ENCODE assay signal across 15 cellular contexts in the genomic region with DNA sequence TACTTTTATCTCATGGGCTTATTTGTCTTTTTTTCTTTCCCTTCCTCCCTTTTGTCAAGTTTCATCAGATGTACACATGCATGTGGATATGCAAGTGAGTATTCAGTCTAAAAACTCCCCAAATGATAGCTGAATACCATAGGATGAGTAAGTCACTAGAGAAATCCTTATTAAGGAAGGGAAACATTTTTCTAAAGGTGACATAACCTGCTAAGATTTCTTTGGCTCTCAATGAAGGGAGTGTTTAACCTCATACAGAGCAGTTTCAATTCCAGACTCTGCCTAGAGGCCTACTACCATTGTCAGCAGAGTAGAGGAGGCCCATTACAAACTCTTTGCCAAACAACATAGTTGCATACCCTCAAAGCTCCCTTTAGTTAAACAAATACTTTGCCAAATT.
DNase-seq lines count a peak whose midpoint lies in the region; ATAC-seq, FAIRE-seq and TF ChIP-seq lines count a peak whose summit lies in the region.
"Had no signal": no experiment of that assay in that cellular context is flagged by ENCODE, and none has a peak within 500 bp of the region (broad histone marks: within the 10 kb centered on the region; RNA-seq: fewer than 3 reads in every experiment).

No MANE protein-coding gene starts in this region.

- no peak for TF ChIP-seq EP300 in A549 (IDR thresholded peaks at IDR 0.05)

- dilution Hi-C loops in keratinocyte (cut with MboI; ENCODE audit: extremely low pct_ligation_motif_present, low sequenced_read_pairs), result no loop called here

- no peaks in the 10 kb centered on the region; the same call in none of the 2 replicates for H3K27me3 Mint-ChIP-seq in HFFc6 (ENCODE audit: insufficient read depth)
- H3K27me3 Mint-ChIP-seq in T-helper 2 cell treated with Interferon-gamma antibody and Interleukin-4, amounts not matched to agents 5 μg/mL and 100 μg/mL, for 36 hours (ENCODE audit: low read depth), result no peaks in the 10 kb centered on the region

- H3K4me3 ChIP-seq in A549, result no peak overlapping the region
- H3K4me3 ChIP-seq in bronchial epithelial cell (ENCODE audit: low read depth, low read length), result no peak overlapping the region
- no peak overlapping the region for H3K4me3 ChIP-seq in keratinocyte (ENCODE audit: control insufficient read depth in 2 of 3, extremely low read depth in 1 of 3, insufficient read depth in 2 of 3, low read depth in 1 of 3, low read length in 3 of 3)
- H3K4me3 ChIP-seq: cardiac muscle cell had no signal

- POLR2A ChIA-PET in A549 (lab: Yijun Ruan, JAX), result no interaction called here

- H3K27ac ChIP-seq in A549 (peak overlapping the region in 1 of 2 experiments; percentile 64; a peak in 2 of 6 replicates), keratinocyte (ENCODE audit: control insufficient read depth, insufficient read depth, low read length) (peak overlapping the region; percentile 64)
- H3K27ac ChIP-seq: cardiac muscle cell had no signal

- FAIRE-seq in A549 (lab: Jason Lieb, UNC), result no peak
- no peak for FAIRE-seq in bronchial epithelial cell (lab: Jason Lieb, UNC)
- peak; percentile 67 for FAIRE-seq in keratinocyte (lab: Jason Lieb, UNC)
- FAIRE-seq: GM18507 had no signal

- no peak for DNase-seq in A549 (ENCODE audit: low read depth in 1 of 2, low spot score in 1 of 2)
- peak; percentile 69 for DNase-seq in HFFc6
- peak; percentile 83 for DNase-seq in bronchial epithelial cell (ENCODE audit: low read depth)
- DNase-seq in keratinocyte (ENCODE audit: low read depth, low spot score), result no peak
- DNase-seq in UCSD-AML1 (lab: John Stamatoyannopoulos, UW; ENCODE audit: unreplicated experiment), result no peak
- DNase-seq in T-helper 2 cell treated with Interferon-gamma antibody and Interleukin-4, amounts not matched to agents 5 μg/mL and 100 μg/mL, for 36 hours (ENCODE audit: low spot score), result no peak
- DNase-seq in NOMO-1 treated with DMSO at 0.1 percent for 48 hours (lab: John Stamatoyannopoulos, UW; ENCODE audit: unreplicated experiment), result no peak
- no peak for DNase-seq in activated CD4-positive, alpha-beta T cell treated with anti-CD3 and anti-CD28 coated beads, Interleukin-2, amount 50 U/mL, for 4 hours
- DNase-seq: activated naive CD4-positive, alpha-beta T cell; effector CD8-positive, alpha-beta T cell; NCI-H187; NCI-H510A treated with DMSO at 0.1 percent for 48 hours had no signal

- no peak for TF ChIP-seq POLR2A in A549 (IDR thresholded peaks at IDR 0.05; ENCODE audit: low read length)

- H3K4me1 Mint-ChIP-seq in HFFc6 (ENCODE audit: low read depth), result peaks cover 8% of the 10 kb centered on the region
- no peaks in the 10 kb centered on the region for H3K4me1 Mint-ChIP-seq in T-helper 2 cell treated with Interferon-gamma antibody and Interleukin-4, amounts not matched to agents 5 μg/mL and 100 μg/mL, for 36 hours (ENCODE audit: low read depth)

- CTCF ChIA-PET in A549 (lab: Yijun Ruan, JAX), result interaction anchor here (1.6 kb wide), 1 partner anchor 17 kb away, joined by 3 read pairs; no protein-coding TSS in a partner anchor

- H3K9me1 ChIP-seq in keratinocyte (ENCODE audit: control insufficient read depth, extremely low read depth, insufficient read depth, low read length), result no peaks in the 10 kb centered on the region

- peaks cover 1% of the 10 kb centered on the region for H3K36me3 ChIP-seq in bronchial epithelial cell (ENCODE audit: control insufficient read depth, insufficient read depth, low read length)
- H3K36me3 ChIP-seq in keratinocyte (ENCODE audit: control insufficient read depth in 2 of 2, extremely low read depth in 1 of 2, insufficient read depth in 2 of 2, low read length in 2 of 2), result peaks cover 5 to 10% of the 10 kb centered on the region in 2 experiments
- H3K36me3 ChIP-seq: cardiac muscle cell had no signal

- H3K4me1 ChIP-seq in A549 (peaks cover 87% of the 10 kb centered on the region), keratinocyte (ENCODE audit: control insufficient read depth, extremely low read depth, insufficient read depth, low read length) (peaks cover 84% of the 10 kb centered on the region)

- H3K79me2 ChIP-seq in keratinocyte (ENCODE audit: control insufficient read depth, insufficient read depth, low read length), result peaks cover 16% of the 10 kb centered on the region

- no peak overlapping the region for H2AFZ ChIP-seq in keratinocyte (ENCODE audit: control insufficient read depth, low read length)

- no peak for ATAC-seq in A549
- ATAC-seq: Panc1 had no signal

- no peak for TF ChIP-seq RAD21 in A549 (conservative IDR thresholded peaks at IDR 0.05 in 1 of 2, IDR thresholded peaks at IDR 0.05 in 1 of 2)

- H3K27ac Mint-ChIP-seq in HFFc6, result peak overlapping the region; percentile 67
- no peak overlapping the region for H3K27ac Mint-ChIP-seq in T-helper 2 cell treated with Interferon-gamma antibody and Interleukin-4, amounts not matched to agents 5 μg/mL and 100 μg/mL, for 36 hours

- no peaks in the 10 kb centered on the region for H4K20me1 ChIP-seq in keratinocyte (ENCODE audit: control insufficient read depth, extremely low read depth, insufficient read depth, low read length)

- H3K4me2 ChIP-seq in A549 (peak overlapping the region; percentile 26), keratinocyte (ENCODE audit: control insufficient read depth, extremely low read depth, insufficient read depth, low read depth, low read length) (peak overlapping the region; percentile 18)

- TF ChIP-seq CTCF in A549 (IDR thresholded peaks at IDR 0.05) (no peak), HFFc6 (IDR thresholded peaks at IDR 0.05) (no peak), bronchial epithelial cell (IDR thresholded peaks at IDR 0.05; ENCODE audit: insufficient read depth, low read length, severe bottlenecking) (no peak), keratinocyte (optimal IDR thresholded peaks at IDR 0.05 in 1 of 3, IDR thresholded peaks at IDR 0.05 in 1 of 3, conservative IDR thresholded peaks at IDR 0.05 in 1 of 3; ENCODE audit: extremely low read depth in 1 of 3, insufficient read depth in 2 of 3, low read length in 3 of 3) (no peak)

- H3K9me3 ChIP-seq in A549, result no peaks in the 10 kb centered on the region
- no peaks in the 10 kb centered on the region for H3K9me3 ChIP-seq in keratinocyte (ENCODE audit: control insufficient read depth, low read depth, low read length)

- no peaks in the 10 kb centered on the region for H3K27me3 ChIP-seq in bronchial epithelial cell (ENCODE audit: control insufficient read depth, insufficient read depth, low read length)
- H3K27me3 ChIP-seq in keratinocyte (ENCODE audit: control insufficient read depth, extremely low read depth, insufficient read depth, low read length), result no peaks in the 10 kb centered on the region
- H3K27me3 ChIP-seq: cardiac muscle cell had no signal

- H3K9me3 Mint-ChIP-seq in HFFc6, result no peaks in the 10 kb centered on the region
- H3K9me3 Mint-ChIP-seq in T-helper 2 cell treated with Interferon-gamma antibody and Interleukin-4, amounts not matched to agents 5 μg/mL and 100 μg/mL, for 36 hours, result no peaks in the 10 kb centered on the region

- 0 out of 2 replicates have a peak overlapping the region, but pooled peaks have one; percentile 9 for H3K4me3 Mint-ChIP-seq in HFFc6
- H3K4me3 Mint-ChIP-seq in T-helper 2 cell treated with Interferon-gamma antibody and Interleukin-4, amounts not matched to agents 5 μg/mL and 100 μg/mL, for 36 hours, result no peak overlapping the region

- peaks cover 19% of the 10 kb centered on the region for H3K36me3 Mint-ChIP-seq in HFFc6 (ENCODE audit: low read depth)
- no peaks in the 10 kb centered on the region for H3K36me3 Mint-ChIP-seq in T-helper 2 cell treated with Interferon-gamma antibody and Interleukin-4, amounts not matched to agents 5 μg/mL and 100 μg/mL, for 36 hours (ENCODE audit: low read depth)

- H3K9ac ChIP-seq in keratinocyte (ENCODE audit: control insufficient read depth, extremely low read depth, insufficient read depth, low read length), result no peak overlapping the region

TF ChIP-seq in A549, 52 proteins besides CTCF, POLR2A, EP300 and RAD21:
- no peak for TF ChIP-seq SREBF2 (IDR thresholded peaks at IDR 0.05)
TF ChIP-seq in A549: peak in this region for 0.

Comparison
In these comparisons a context has a peak if more than half of its experiments do, and no peak if none do; other contexts are left out.
1. DNase-seq: peak in HFFc6 (single experiment) and bronchial epithelial cell (single experiment); none in A549 (0 of 2), keratinocyte (single experiment), UCSD-AML1 (single experiment), T-helper 2 cell treated with Interferon-gamma antibody and Interleukin-4, amounts not matched to agents 5 μg/mL and 100 μg/mL, for 36 hours (single experiment), NOMO-1 treated with DMSO at 0.1 percent for 48 hours (single experiment) and activated CD4-positive, alpha-beta T cell treated with anti-CD3 and anti-CD28 coated beads, Interleukin-2, amount 50 U/mL, for 4 hours (0 of 2).